ENCODE assay signal across 10 cellular contexts in genomic region chr2:16507655-16508054, GRCh38.
DNase-seq lines count a peak whose midpoint lies in the region; ATAC-seq and TF ChIP-seq lines count a peak whose summit lies in the region.
"Had no signal": no experiment of that assay in that cellular context is flagged by ENCODE, and none has a peak within 500 bp of the region (broad histone marks: within the 10 kb centered on the region; RNA-seq: fewer than 3 reads in every experiment).

No MANE protein-coding gene starts in this region.

- no peaks in the 10 kb centered on the region for H3K9me3 Mint-ChIP-seq in activated T-cell treated with anti-CD3 and anti-CD28 coated beads, Interleukin-2, amount 50 U/mL, for 24 hours
- H3K9me3 Mint-ChIP-seq: memory B cell had no signal

- H3K36me3 ChIP-seq in BE2C (no peaks in the 10 kb centered on the region), PC-9 (ENCODE audit: low read depth) (no peaks in the 10 kb centered on the region), heart right ventricle (no peaks in the 10 kb centered on the region), neuron (ENCODE audit: insufficient read depth, low read length) (no peaks in the 10 kb centered on the region)

- H3K4me2 ChIP-seq in PC-9: peak overlapping the region; percentile 58

- no peak overlapping the region for H2AFZ ChIP-seq in PC-9
- H2AFZ ChIP-seq in neuron (ENCODE audit: low read depth, low read length): peak overlapping the region; percentile 33

- H3K9me3 ChIP-seq in BE2C (no peaks in the 10 kb centered on the region), PC-9 (ENCODE audit: insufficient read depth, low read depth) (no peaks in the 10 kb centered on the region), heart right ventricle (no peaks in the 10 kb centered on the region), neuron (ENCODE audit: low read length) (no peaks in the 10 kb centered on the region)

- H3K4me1 ChIP-seq in BE2C: no peaks in the 10 kb centered on the region
- H3K4me1 ChIP-seq in PC-9 (replicated peaks; ENCODE audit: insufficient read depth): no peaks in the 10 kb centered on the region
- H3K4me1 ChIP-seq in heart right ventricle: peaks cover 0 to 11% (median 5%) of the 10 kb centered on the region in 9 donors
- peaks cover 11% of the 10 kb centered on the region for H3K4me1 ChIP-seq in neuron (ENCODE audit: insufficient read depth, low read length)

- H3K27me3 Mint-ChIP-seq in activated T-cell treated with anti-CD3 and anti-CD28 coated beads, Interleukin-2, amount 50 U/mL, for 24 hours: peaks cover 48% of the 10 kb centered on the region

- H3F3A ChIP-seq in PC-9 (ENCODE audit: insufficient read depth, low read depth): no peaks in the 10 kb centered on the region

- no TSS peak for BruUV-seq in PC-9 (replicated peaks; lab: Mats Ljungman, UMichigan)

- ATAC-seq in heart right ventricle: peak in 1 of 8 donors; percentile 8
- no peak for ATAC-seq in HG03520 (IDR thresholded peaks at IDR 0.05; ENCODE audit: unreplicated experiment)

- TF ChIP-seq CTCF in BE2C (IDR thresholded peaks at IDR 0.05; ENCODE audit: low read depth, low read length): no peak
- no peak for TF ChIP-seq CTCF in PC-9 (conservative IDR thresholded peaks at IDR 0.05)
- TF ChIP-seq CTCF in heart right ventricle (IDR thresholded peaks at IDR 0.05): no peak

- H4K20me1 ChIP-seq in PC-9 (ENCODE audit: insufficient read depth): no peaks in the 10 kb centered on the region

- no peaks in the 10 kb centered on the region for H3K36me3 Mint-ChIP-seq in activated T-cell treated with anti-CD3 and anti-CD28 coated beads, Interleukin-2, amount 50 U/mL, for 24 hours (ENCODE audit: low read depth)
- H3K36me3 Mint-ChIP-seq: memory B cell had no signal

- WGBS in heart right ventricle, 2 donors: 31 to 35% methylated on average over 13 of the region's 13 CpGs

- peak overlapping the region; percentile 29 for H3K4me3 ChIP-seq in BE2C (ENCODE audit: low read depth, low read length)
- peak overlapping the region; percentile 30; the same call in 1 of the 2 replicates for H3K4me3 ChIP-seq in PC-9
- peak overlapping the region in 9 of 10 donors; percentile 34 to 53 (median 42) for H3K4me3 ChIP-seq in heart right ventricle
- peak overlapping the region; percentile 23 for H3K4me3 ChIP-seq in neuron (ENCODE audit: low read length)

- H3K27ac ChIP-seq in PC-9: no peak overlapping the region
- H3K27ac ChIP-seq in heart right ventricle: no peak overlapping the region

- intact Hi-C loops in PC-9 (cut with micrococcal nuclease; ENCODE audit: unreplicated experiment): loop anchor here (1.0 kb wide), 1 partner anchor 870 kb away; no protein-coding TSS in a partner anchor
- intact Hi-C loops in heart right ventricle (cut with DNase I): loop anchor here in 8 of 10 donors (2.0 to 10.0 kb wide), 8 partner anchors 563 to 873 kb away; partner anchors contain the start of gene MYCN (in 2 of the 8)

- H3K27ac Mint-ChIP-seq in activated T-cell treated with anti-CD3 and anti-CD28 coated beads, Interleukin-2, amount 50 U/mL, for 24 hours: no peak overlapping the region
- H3K27ac Mint-ChIP-seq: memory B cell had no signal

- DNase-seq in BE2C (peak; percentile 13), PC-9 (no peak), heart right ventricle (no peak), NCI-H510A (lab: John Stamatoyannopoulos, UW) (no peak)
- DNase-seq in activated T-cell treated with anti-CD3 and anti-CD28 coated beads, Interleukin-2, amount 50 U/mL, for 24 hours: no peak
- DNase-seq in activated naive CD4-positive, alpha-beta T cell treated with Interleukin-2 at 50 U/mL for 16 hours: no peak
- DNase-seq: SW 1271 had no signal

- H3K79me2 ChIP-seq in PC-9 (ENCODE audit: low read depth): no peaks in the 10 kb centered on the region

- POLR2A ChIA-PET in PC-9 (lab: Charles Lee; ENCODE audit: unreplicated experiment): no interaction called here

- no peak overlapping the region for H3K4me3 Mint-ChIP-seq in activated T-cell treated with anti-CD3 and anti-CD28 coated beads, Interleukin-2, amount 50 U/mL, for 24 hours
- H3K4me3 Mint-ChIP-seq: memory B cell had no signal

- no peaks in the 10 kb centered on the region for H3K4me1 Mint-ChIP-seq in activated T-cell treated with anti-CD3 and anti-CD28 coated beads, Interleukin-2, amount 50 U/mL, for 24 hours (ENCODE audit: low read depth)
- H3K4me1 Mint-ChIP-seq: memory B cell had no signal

- CTCF ChIA-PET in PC-9 (lab: Charles Lee): no interaction called here

- H3K27me3 ChIP-seq in BE2C (peaks cover 19% of the 10 kb centered on the region), PC-9 (ENCODE audit: insufficient read depth, low read depth) (peaks cover 51% of the 10 kb centered on the region), heart right ventricle (peaks cover 0 to 61% (median 36%) of the 10 kb centered on the region in 7 donors), neuron (ENCODE audit: insufficient read depth, low read length) (no peaks in the 10 kb centered on the region)

- H3K9me2 ChIP-seq in PC-9 (ENCODE audit: insufficient read depth): no peaks in the 10 kb centered on the region
